ENCODE assay signal across 1 cellular context in genomic region chr14:75176142-75176820, GRCh38.
TF ChIP-seq lines count a peak whose summit lies in the region.

TMED10 (minus strand) TSS chr14:75176612; CDS start chr14:75176579, 33 bp downstream.

TF ChIP-seq in HEK293, 187 proteins besides CTCF, POLR2A, EP300 and RAD21 (continued from another document and continues in another):
- peak; percentile 83 for TF ChIP-seq ZNF76 (tag by site-specific recombination; IDR thresholded peaks at IDR 0.05; ENCODE audit: borderline replicate concordance, low read depth)
- no peak for TF ChIP-seq GLI4 (tag by site-specific recombination; IDR thresholded peaks at IDR 0.05)
- no peak for TF ChIP-seq ZFP41 (tag by site-specific recombination; IDR thresholded peaks at IDR 0.05; ENCODE audit: borderline replicate concordance)
- TF ChIP-seq ZNF514 (tag by site-specific recombination; IDR thresholded peaks at IDR 0.05): no peak
- no peak for TF ChIP-seq ZNF701 (tag by site-specific recombination; IDR thresholded peaks at IDR 0.05)
- TF ChIP-seq ATF2 (tag by site-specific recombination; IDR thresholded peaks at IDR 0.05; ENCODE audit: low read depth): no peak
- 0 out of 2 replicates have a peak, but pooled peaks have one; percentile 52 for TF ChIP-seq ZSCAN5A (tag by site-specific recombination; IDR thresholded peaks at IDR 0.05)
- TF ChIP-seq KLF10 (tag by site-specific recombination; IDR thresholded peaks at IDR 0.05): no peak
- no peak for TF ChIP-seq ZSCAN18 (tag by site-specific recombination; IDR thresholded peaks at IDR 0.05)
- TF ChIP-seq GLI2 (tag by site-specific recombination; IDR thresholded peaks at IDR 0.05; ENCODE audit: borderline replicate concordance, low read depth): no peak
- TF ChIP-seq SALL2 (tag by site-specific recombination; IDR thresholded peaks at IDR 0.05; ENCODE audit: borderline replicate concordance): no peak
- TF ChIP-seq ZNF830 (tag by site-specific recombination; IDR thresholded peaks at IDR 0.05; ENCODE audit: low read depth): no peak
- TF ChIP-seq ZFP69B (tag by site-specific recombination; IDR thresholded peaks at IDR 0.05): peak; percentile 48
- TF ChIP-seq ZNF747 (tag by site-specific recombination; IDR thresholded peaks at IDR 0.05): no peak
- TF ChIP-seq PRDM4 (tag by site-specific recombination; IDR thresholded peaks at IDR 0.05): no peak
- TF ChIP-seq ZNF10 (tag by site-specific recombination; IDR thresholded peaks at IDR 0.05): peak; percentile 68; the same call in 1 of the 2 replicates
- TF ChIP-seq KLF1 (tag by site-specific recombination; IDR thresholded peaks at IDR 0.05): peak; percentile 23; the same call in 1 of the 2 replicates
- TF ChIP-seq ZBTB21 (tag by site-specific recombination; IDR thresholded peaks at IDR 0.05): peak; percentile 39; the same call in 1 of the 2 replicates
- no peak for TF ChIP-seq ZNF449 (tag by site-specific recombination; IDR thresholded peaks at IDR 0.05)
- TF ChIP-seq REPIN1 (tag by site-specific recombination; IDR thresholded peaks at IDR 0.05; ENCODE audit: low read depth): no peak
- no peak for TF ChIP-seq AEBP2 (tag by site-specific recombination; IDR thresholded peaks at IDR 0.05; ENCODE audit: borderline replicate concordance)
- TF ChIP-seq SP2 (tag by site-specific recombination; IDR thresholded peaks at IDR 0.05): peak; percentile 53
- no peak for TF ChIP-seq ZNF596 (tag by site-specific recombination; IDR thresholded peaks at IDR 0.05)
- no peak for TF ChIP-seq SCRT1 (tag by site-specific recombination; IDR thresholded peaks at IDR 0.05; ENCODE audit: borderline replicate concordance)
- no peak for TF ChIP-seq ZNF664 (tag by site-specific recombination; IDR thresholded peaks at IDR 0.05)
- TF ChIP-seq ZNF335 (tag by site-specific recombination; conservative IDR thresholded peaks at IDR 0.05): peak; percentile 97
- TF ChIP-seq ZBTB10 (tag by site-specific recombination; IDR thresholded peaks at IDR 0.05): peak; percentile 82
- no peak for TF ChIP-seq ZNF521 (tag by site-specific recombination; IDR thresholded peaks at IDR 0.05)
- TF ChIP-seq ZNF114 (tag by site-specific recombination; IDR thresholded peaks at IDR 0.05): no peak
- TF ChIP-seq HIC1 (tag by site-specific recombination; IDR thresholded peaks at IDR 0.05): no peak
- TF ChIP-seq ZNF530 (tag by site-specific recombination; IDR thresholded peaks at IDR 0.05; ENCODE audit: low read depth): no peak
- TF ChIP-seq ZNF585B (tag by site-specific recombination; IDR thresholded peaks at IDR 0.05): no peak
- TF ChIP-seq ZNF19 (tag by site-specific recombination; IDR thresholded peaks at IDR 0.05; ENCODE audit: low read depth): no peak
- no peak for TF ChIP-seq WT1 (tag by site-specific recombination; IDR thresholded peaks at IDR 0.05)
- no peak for TF ChIP-seq BCL6B (tag by site-specific recombination; IDR thresholded peaks at IDR 0.05)
- peak; percentile 17; the same call in 1 of the 2 replicates for TF ChIP-seq ZNF18 (tag by site-specific recombination; IDR thresholded peaks at IDR 0.05)
